22 cellular contexts compared by ENCODE assay signal in genomic region chr10:111129348-111129747, GRCh38. TPM values are rescaled to one million over a fixed set of nuclear protein-coding genes. Genes with fewer than 3 reads are reported as not detected.
DNase-seq lines count a peak whose midpoint lies in the region; FAIRE-seq and TF ChIP-seq lines count a peak whose summit lies in the region.
"Had no signal": no experiment of that assay in that cellular context is flagged by ENCODE, and none has a peak within 500 bp of the region (broad histone marks: within the 10 kb centered on the region; RNA-seq: fewer than 3 reads in every experiment).

No MANE protein-coding gene starts in this region.

- H3K9ac ChIP-seq in adipocyte (ENCODE audit: low read length) (no peak overlapping the region), mesenchymal stem cell (ENCODE audit: low read length) (peak overlapping the region; percentile 33)

- no peaks in the 10 kb centered on the region for H3K79me1 ChIP-seq in mesenchymal stem cell (replicated peaks; ENCODE audit: low read length, poor library complexity, severe bottlenecking)

- H4K91ac ChIP-seq in mesenchymal stem cell (ENCODE audit: low read length): no peak overlapping the region

- FAIRE-seq in GM12892 (lab: Jason Lieb, UNC): no peak
- FAIRE-seq: astrocyte, GM18507 had no signal

- H2BK120ac ChIP-seq in mesenchymal stem cell (ENCODE audit: low read depth, low read length): no peak overlapping the region

- H4K8ac ChIP-seq in mesenchymal stem cell (ENCODE audit: low read length): no peak overlapping the region

- H3K4me1 ChIP-seq in adipocyte (ENCODE audit: control insufficient read depth, insufficient read depth, low read length) (peaks cover 14% of the 10 kb centered on the region), mesenchymal stem cell (ENCODE audit: control insufficient read depth, insufficient read depth, low read depth, low read length) (no peaks in the 10 kb centered on the region)

- H3K27me3 ChIP-seq in adipocyte (replicated peaks; ENCODE audit: control insufficient read depth, insufficient read depth, low read length): no peaks in the 10 kb centered on the region
- no peaks in the 10 kb centered on the region for H3K27me3 ChIP-seq in mesenchymal stem cell (ENCODE audit: control insufficient read depth in 1 of 2, insufficient read depth in 1 of 2, low read length in 2 of 2)
- H3K27me3 ChIP-seq: ovary had no signal

- H3K18ac ChIP-seq in mesenchymal stem cell (ENCODE audit: low read depth in 1 of 2, low read length in 2 of 2): no peak overlapping the region

- no peak for TF ChIP-seq CTCF in AG10803 (conservative IDR thresholded peaks at IDR 0.05; ENCODE audit: low read length)

- H2BK5ac ChIP-seq in mesenchymal stem cell (ENCODE audit: low read depth, low read length, poor library complexity, severe bottlenecking): no peak overlapping the region

- no peak overlapping the region for H3K14ac ChIP-seq in mesenchymal stem cell (ENCODE audit: low read length in 2 of 2)

- H3K23ac ChIP-seq in mesenchymal stem cell (ENCODE audit: low read length in 2 of 2): no peak overlapping the region

- H3K4me3 ChIP-seq in AG10803 (ENCODE audit: low read length): no peak overlapping the region
- H3K4me3 ChIP-seq in adipocyte (ENCODE audit: low read length): peak overlapping the region; percentile 27
- H3K4me3 ChIP-seq in mesenchymal stem cell (ENCODE audit: insufficient read depth in 1 of 2, low read depth in 1 of 2, low read length in 2 of 2): peak overlapping the region in 1 of 2 experiments; percentile 59
- H3K4me3 ChIP-seq: ovary, SK-N-MC, thoracic aorta had no signal

- no peak for TF ChIP-seq POLR2A in GM12892 (IDR thresholded peaks at IDR 0.05; ENCODE audit: low read depth, low read length)

- H2BK12ac ChIP-seq in mesenchymal stem cell (ENCODE audit: low read length in 2 of 2): no peak overlapping the region

- H3K36me3 ChIP-seq in adipocyte (ENCODE audit: control insufficient read depth, insufficient read depth, low read length, severe bottlenecking) (no peaks in the 10 kb centered on the region), mesenchymal stem cell (ENCODE audit: control insufficient read depth in 1 of 2, insufficient read depth in 2 of 2, low read depth in 1 of 2, low read length in 2 of 2) (no peaks in the 10 kb centered on the region)
- H3K36me3 ChIP-seq: ovary, thoracic aorta had no signal

- H2AK5ac ChIP-seq in mesenchymal stem cell (ENCODE audit: low read length, severe bottlenecking): no peak overlapping the region

- H3K9me3 ChIP-seq in adipocyte (ENCODE audit: control insufficient read depth, low read length): no peaks in the 10 kb centered on the region
- H3K9me3 ChIP-seq in mesenchymal stem cell (ENCODE audit: control insufficient read depth, low read length): no peaks in the 10 kb centered on the region
- H3K9me3 ChIP-seq: ovary, thoracic aorta had no signal

- H3K27ac ChIP-seq in mesenchymal stem cell (ENCODE audit: low read length, poor library complexity, severe bottlenecking): no peak overlapping the region
- H3K27ac ChIP-seq: ovary, SK-N-MC, thoracic aorta had no signal

- H3K4ac ChIP-seq in mesenchymal stem cell (ENCODE audit: low read depth in 1 of 2, low read length in 2 of 2): no peak overlapping the region

- H3K4me2 ChIP-seq in mesenchymal stem cell (ENCODE audit: low read length, poor library complexity, severe bottlenecking): no peak overlapping the region

- H2AFZ ChIP-seq in mesenchymal stem cell (ENCODE audit: low read depth, low read length): no peak overlapping the region

- no peak overlapping the region for H2BK15ac ChIP-seq in mesenchymal stem cell (ENCODE audit: low read depth, poor library complexity, severe bottlenecking)

- peak; percentile 60 for DNase-seq in AG10803 (ENCODE audit: low read depth)
- DNase-seq in GM04504 (ENCODE audit: low read depth): peak; percentile 7
- DNase-seq in adipocyte (ENCODE audit: low read depth): no peak
- DNase-seq in mesenchymal stem cell: no peak
- no peak for DNase-seq in COR-L47 (lab: John Stamatoyannopoulos, UW)
- DNase-seq in GM12892 (ENCODE audit: insufficient read length): no peak
- DNase-seq in dermis blood vessel endothelial cell: no peak
- DNase-seq: activated naive CD4-positive, alpha-beta T cell treated with anti-CD3 and anti-CD28 coated beads, Interleukin-2, amount 50 U/mL, for 16 hours; activated T-cell treated with anti-CD3 and anti-CD28 coated beads, Interleukin-2, amount 50 U/mL, for 48 hours; CD4-positive, alpha-beta memory T cell; effector memory CD4-positive, alpha-beta T cell; MM.1S; natural killer cell; ovary; stimulated activated CD4-positive, alpha-beta T cell treated with anti-CD3 and anti-CD28 coated beads, Interleukin-1b, Interleukin-23, amount 100 ng/mL, for 48 hours; stimulated activated naive B cell treated with anti-CD40 and anti-IgM and Interleukin-4, amounts not matched to agents 10 μg/mL and 1 μg/mL and 100 μg/mL, for 72 hours had no signal

- WGBS in mesenchymal stem cell: 85% methylated on average over 6 of the region's 6 CpGs

RNA-seq across cellular contexts. Expression of gene ADRA2A, which starts 52.5 kb away (rescaled TPM):
- 0.03 TPM for polyA plus RNA-seq in mesenchymal stem cell (2013, experiment 1 of 2)
- 0.03 TPM for polyA plus RNA-seq in mesenchymal stem cell (2013, experiment 2 of 2)
- not detected for polyA plus RNA-seq in GM12892 (2012; ENCODE audit: missing spikeins)
- 0.05 TPM in 1 of 2 replicates, not detected in the other for total RNA-seq in dermis blood vessel endothelial cell
- total RNA-seq: CD4-positive, alpha-beta memory T cell; Daoy; IMR-90 had no signal
- polyA plus RNA-seq: CD4-positive, alpha-beta memory T cell; IMR-90 had no signal

Comparison
In these comparisons a context has a peak if more than half of its experiments do, and no peak if none do; other contexts are left out.
1. DNase-seq: peak in AG10803 (single experiment) and GM04504 (single experiment); none in adipocyte (single experiment), mesenchymal stem cell (single experiment), COR-L47 (single experiment), GM12892 (single experiment) and dermis blood vessel endothelial cell (single experiment).